Comparison of ENCODE assay signal across 12 cellular contexts in the genomic region with DNA sequence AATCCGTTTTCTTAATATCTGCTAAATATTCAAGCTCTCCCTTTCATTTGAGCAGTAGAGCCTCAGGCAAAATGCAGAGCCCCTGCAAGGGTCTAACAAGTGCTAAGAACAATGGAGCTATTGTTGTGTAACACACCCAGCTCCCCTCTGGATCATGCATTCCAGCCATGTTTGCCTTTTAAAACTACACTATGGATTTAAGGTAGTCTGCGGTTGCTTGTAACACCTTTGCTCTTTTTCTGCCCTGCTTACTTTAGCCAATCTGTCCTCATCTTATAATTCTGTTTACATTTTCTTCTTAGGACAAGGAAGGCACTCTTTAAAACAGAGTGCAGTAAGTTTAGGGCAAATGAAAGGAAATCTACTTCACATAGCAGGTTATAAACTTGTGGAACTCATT. TPM values are rescaled to one million over a fixed set of nuclear protein-coding genes. Genes with fewer than 3 reads are reported as not detected.
DNase-seq lines count a peak whose midpoint lies in the region; ATAC-seq, FAIRE-seq and TF ChIP-seq lines count a peak whose summit lies in the region.
"Had no signal": no experiment of that assay in that cellular context is flagged by ENCODE, and none has a peak within 500 bp of the region (broad histone marks: within the 10 kb centered on the region; RNA-seq: fewer than 3 reads in every experiment).

No MANE protein-coding gene starts in this region.

- TF ChIP-seq POLR2A in upper lobe of left lung (IDR thresholded peaks at IDR 0.05), result no peak

- H3K27me3 ChIP-seq in SK-N-SH (ENCODE audit: insufficient read depth) (no peaks in the 10 kb centered on the region), keratinocyte (ENCODE audit: control insufficient read depth, extremely low read depth, insufficient read depth, low read length) (no peaks in the 10 kb centered on the region), upper lobe of left lung (no peaks in the 10 kb centered on the region)

- TF ChIP-seq EP300 in SK-N-SH (IDR thresholded peaks at IDR 0.05; ENCODE audit: borderline replicate concordance in 1 of 2, low read depth in 1 of 2, low read length in 1 of 2) (no peak), upper lobe of left lung (IDR thresholded peaks at IDR 0.05) (no peak)

- H4K20me1 ChIP-seq in SK-N-SH (ENCODE audit: insufficient read depth), result no peaks in the 10 kb centered on the region
- H4K20me1 ChIP-seq in keratinocyte (ENCODE audit: control insufficient read depth, extremely low read depth, insufficient read depth, low read length), result no peaks in the 10 kb centered on the region

- no peak for TF ChIP-seq CTCF in SK-N-SH (IDR thresholded peaks at IDR 0.05)
- no peak for TF ChIP-seq CTCF in keratinocyte (optimal IDR thresholded peaks at IDR 0.05 in 1 of 3, IDR thresholded peaks at IDR 0.05 in 1 of 3, conservative IDR thresholded peaks at IDR 0.05 in 1 of 3; ENCODE audit: extremely low read depth in 1 of 3, insufficient read depth in 2 of 3, low read length in 3 of 3)
- no peak for TF ChIP-seq CTCF in upper lobe of left lung (IDR thresholded peaks at IDR 0.05)

- POLR2A ChIA-PET in SK-N-SH (lab: Yijun Ruan, JAX), result no interaction called here

- H3K9me1 ChIP-seq in keratinocyte (ENCODE audit: control insufficient read depth, extremely low read depth, insufficient read depth, low read length), result no peaks in the 10 kb centered on the region

- CTCF ChIA-PET in SK-N-SH (lab: Yijun Ruan, JAX), result interaction anchor here (1.4 to 2.9 kb wide), 6 partner anchors 13 to 358 kb away, joined by 3 to 15 read pairs (median 5); no protein-coding TSS in a partner anchor

- TF ChIP-seq RAD21 in SK-N-SH (IDR thresholded peaks at IDR 0.05; ENCODE audit: low read length), result no peak

- H3K9ac ChIP-seq in SK-N-SH (no peak overlapping the region), keratinocyte (ENCODE audit: control insufficient read depth, extremely low read depth, insufficient read depth, low read length) (no peak overlapping the region)

- peaks cover 43 to 48% of the 10 kb centered on the region in 2 experiments; a peak in 3 of 4 replicates for H3K4me1 ChIP-seq in SK-N-SH (ENCODE audit: control insufficient read depth in 1 of 2, insufficient read depth in 2 of 2, low read depth in 1 of 2, low read length in 1 of 2)
- peaks cover 50% of the 10 kb centered on the region for H3K4me1 ChIP-seq in keratinocyte (ENCODE audit: control insufficient read depth, extremely low read depth, insufficient read depth, low read length)
- peaks cover 24 to 33% (median 28%) of the 10 kb centered on the region in 4 donors for H3K4me1 ChIP-seq in upper lobe of left lung

- H2AFZ ChIP-seq in SK-N-SH (ENCODE audit: low read depth) (no peak overlapping the region), keratinocyte (ENCODE audit: control insufficient read depth, low read length) (peak overlapping the region; percentile 32)

- no peaks in the 10 kb centered on the region for H3K27me3 Mint-ChIP-seq in T-helper 17 cell

- peaks cover 30% of the 10 kb centered on the region for H3K4me1 Mint-ChIP-seq in T-helper 17 cell

- H3K79me2 ChIP-seq in SK-N-SH (ENCODE audit: insufficient read depth) (no peaks in the 10 kb centered on the region), keratinocyte (ENCODE audit: control insufficient read depth, insufficient read depth, low read length) (no peaks in the 10 kb centered on the region)

- H3K27ac ChIP-seq in SK-N-SH (ENCODE audit: low read depth in 2 of 2, low read length in 1 of 2) (peak overlapping the region; percentile 97 to 100), keratinocyte (ENCODE audit: control insufficient read depth, insufficient read depth, low read length) (no peak overlapping the region), upper lobe of left lung (peak overlapping the region in 3 of 4 donors; percentile 17 to 86 (median 81))

- H3K4me3 Mint-ChIP-seq in T-helper 17 cell, result no peak overlapping the region

- no peaks in the 10 kb centered on the region for H3K9me2 ChIP-seq in SK-N-SH

- H3K27ac Mint-ChIP-seq in T-helper 17 cell, result peak overlapping the region; percentile 49

- FAIRE-seq in keratinocyte (lab: Jason Lieb, UNC), result no peak
- FAIRE-seq: HTR-8/SVneo had no signal

- H3K9me3 ChIP-seq in SK-N-SH, result no peaks in the 10 kb centered on the region
- H3K9me3 ChIP-seq in T-helper 17 cell (ENCODE audit: control insufficient read depth, low read length, poor library complexity, severe bottlenecking), result no peaks in the 10 kb centered on the region
- H3K9me3 ChIP-seq in keratinocyte (ENCODE audit: control insufficient read depth, low read depth, low read length), result no peaks in the 10 kb centered on the region
- no peaks in the 10 kb centered on the region for H3K9me3 ChIP-seq in upper lobe of left lung
- H3K9me3 ChIP-seq: lower lobe of right lung had no signal

- H3K4me2 ChIP-seq in SK-N-SH, result peak overlapping the region; percentile 69; the same call in 1 of the 2 replicates
- H3K4me2 ChIP-seq in keratinocyte (ENCODE audit: control insufficient read depth, extremely low read depth, insufficient read depth, low read depth, low read length), result peak overlapping the region; percentile 23

- ATAC-seq in SK-N-SH treated with all-trans-retinoic acid at 6 μM for 48 hours (no peak), T-helper 17 cell (no peak), upper lobe of left lung (ENCODE audit: low FRiP score in 2 of 2) (no peak)
- ATAC-seq: lower lobe of right lung had no signal

- no peaks in the 10 kb centered on the region for H3K36me3 Mint-ChIP-seq in T-helper 17 cell (ENCODE audit: low read depth)

- H3K4me3 ChIP-seq in SK-N-SH (ENCODE audit: low read depth in 2 of 2, low read length in 1 of 2), result no peak overlapping the region
- H3K4me3 ChIP-seq in keratinocyte (ENCODE audit: control insufficient read depth in 2 of 3, extremely low read depth in 1 of 3, insufficient read depth in 2 of 3, low read depth in 1 of 3, low read length in 3 of 3), result no peak overlapping the region
- no peak overlapping the region for H3K4me3 ChIP-seq in upper lobe of left lung
- H3K4me3 ChIP-seq: lower lobe of right lung had no signal

- dilution Hi-C loops in keratinocyte (cut with MboI; ENCODE audit: extremely low pct_ligation_motif_present, low sequenced_read_pairs), result no loop called here

- H3K36me3 ChIP-seq in SK-N-SH (replicated peaks in 1 of 2; ENCODE audit: control insufficient read depth in 1 of 2, insufficient read depth in 2 of 2, low read length in 1 of 2), result no peaks in the 10 kb centered on the region
- no peaks in the 10 kb centered on the region for H3K36me3 ChIP-seq in keratinocyte (ENCODE audit: control insufficient read depth in 2 of 2, extremely low read depth in 1 of 2, insufficient read depth in 2 of 2, low read length in 2 of 2)
- H3K36me3 ChIP-seq in upper lobe of left lung, result no peaks in the 10 kb centered on the region
- H3K36me3 ChIP-seq: lower lobe of right lung had no signal

- peaks cover 38% of the 10 kb centered on the region for H3F3A ChIP-seq in SK-N-SH (replicated peaks; ENCODE audit: insufficient read depth)

- 50% methylated on average over 2 of the region's 2 CpGs for WGBS in SK-N-SH (ENCODE audit: low lambda C conversion rate)
- 65 to 71% methylated on average over 2 of the region's 2 CpGs for WGBS in upper lobe of left lung, 2 donors

- no peak for DNase-seq in SK-N-SH
- no peak for DNase-seq in T-helper 17 cell
- DNase-seq in keratinocyte (ENCODE audit: low read depth, low spot score), result no peak
- DNase-seq in upper lobe of left lung, result no peak
- DNase-seq in middle frontal gyrus (ENCODE audit: extremely low spot score, low spot score), result no peak
- no peak for DNase-seq in DMS153 (lab: John Stamatoyannopoulos, UW)
- DNase-seq in HK-2 (ENCODE audit: unreplicated experiment), result no peak
- DNase-seq: activated T-cell treated with anti-CD3 and anti-CD28 coated beads, Interleukin-2, amount 50 U/mL, for 1 hour; lower lobe of right lung; SHP77 treated with DMSO at 0.1 percent for 48 hours had no signal

TF ChIP-seq in SK-N-SH, 30 proteins besides CTCF, POLR2A, EP300 and RAD21 (continues in another document):
- TF ChIP-seq, protein P1, sequence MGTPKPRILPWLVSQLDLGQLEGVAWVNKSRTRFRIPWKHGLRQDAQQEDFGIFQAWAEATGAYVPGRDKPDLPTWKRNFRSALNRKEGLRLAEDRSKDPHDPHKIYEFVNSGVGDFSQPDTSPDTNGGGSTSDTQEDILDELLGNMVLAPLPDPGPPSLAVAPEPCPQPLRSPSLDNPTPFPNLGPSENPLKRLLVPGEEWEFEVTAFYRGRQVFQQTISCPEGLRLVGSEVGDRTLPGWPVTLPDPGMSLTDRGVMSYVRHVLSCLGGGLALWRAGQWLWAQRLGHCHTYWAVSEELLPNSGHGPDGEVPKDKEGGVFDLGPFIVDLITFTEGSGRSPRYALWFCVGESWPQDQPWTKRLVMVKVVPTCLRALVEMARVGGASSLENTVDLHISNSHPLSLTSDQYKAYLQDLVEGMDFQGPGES (IDR thresholded peaks at IDR 0.05; ENCODE audit: low read depth, low read length), result no peak
- no peak for TF ChIP-seq EZH2phosphoT487 (IDR thresholded peaks at IDR 0.05; ENCODE audit: borderline replicate concordance, low read depth)
- TF ChIP-seq NRF1 (IDR thresholded peaks at IDR 0.05; ENCODE audit: low read depth, low read length), result no peak

TF ChIP-seq in SK-N-SH treated with all-trans-retinoic acid at 6 μM for 48 hours, 23 proteins besides CTCF, POLR2A, EP300 and RAD21 (continues in another document):
- TF ChIP-seq, protein P2, sequence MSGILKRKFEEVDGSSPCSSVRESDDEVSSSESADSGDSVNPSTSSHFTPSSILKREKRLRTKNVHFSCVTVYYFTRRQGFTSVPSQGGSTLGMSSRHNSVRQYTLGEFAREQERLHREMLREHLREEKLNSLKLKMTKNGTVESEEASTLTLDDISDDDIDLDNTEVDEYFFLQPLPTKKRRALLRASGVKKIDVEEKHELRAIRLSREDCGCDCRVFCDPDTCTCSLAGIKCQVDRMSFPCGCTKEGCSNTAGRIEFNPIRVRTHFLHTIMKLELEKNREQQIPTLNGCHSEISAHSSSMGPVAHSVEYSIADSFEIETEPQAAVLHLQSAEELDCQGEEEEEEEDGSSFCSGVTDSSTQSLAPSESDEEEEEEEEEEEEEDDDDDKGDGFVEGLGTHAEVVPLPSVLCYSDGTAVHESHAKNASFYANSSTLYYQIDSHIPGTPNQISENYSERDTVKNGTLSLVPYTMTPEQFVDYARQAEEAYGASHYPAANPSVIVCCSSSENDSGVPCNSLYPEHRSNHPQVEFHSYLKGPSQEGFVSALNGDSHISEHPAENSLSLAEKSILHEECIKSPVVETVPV (CRISPR knock-in tag; IDR thresholded peaks at IDR 0.05), result no peak

RNA-seq across cellular contexts. Expression of a gene that starts 60.0 kb away (rescaled TPM):
- polyA plus RNA-seq in SK-N-SH (2012; rRNA removed) (not detected in 2 replicates), keratinocyte (not detected in 3 replicates)
- not detected in 2 replicates for polyA plus RNA-seq in SK-N-SH (2012; cell fraction: cytosol; rRNA removed)
- polyA plus RNA-seq in SK-N-SH (2012; cell fraction: nucleus; rRNA removed), result not detected in 2 replicates
- total RNA-seq in T-helper 17 cell (not detected), upper lobe of left lung (not detected)
- not detected for polyA plus RNA-seq in keratinocyte (2011; ENCODE audit: low read depth)
- polyA plus RNA-seq in keratinocyte (2011; cell fraction: cytosol; rRNA removed), result not detected in 2 replicates
- not detected in 2 replicates for polyA plus RNA-seq in keratinocyte (2011; cell fraction: nucleus; rRNA removed)
- not detected in 2 replicates for polyA plus RNA-seq in keratinocyte (2012; ENCODE audit: low replicate concordance)
- not detected in 3 replicates for polyA minus RNA-seq in keratinocyte
- not detected for polyA minus RNA-seq in keratinocyte (2011; cell fraction: cytosol; rRNA and poly(A)+ RNA removed)
- polyA minus RNA-seq in keratinocyte (2011; cell fraction: nucleus; rRNA and poly(A)+ RNA removed), result not detected in 2 replicates
- total RNA-seq: lower lobe of right lung had no signal
